ENCODE assay signal across 8 cellular contexts in genomic region chr17:43211123-43211479, GRCh38. TPM values are rescaled to one million over a fixed set of nuclear protein-coding genes. Genes with fewer than 3 reads are reported as not detected.
DNase-seq lines count a peak whose midpoint lies in the region; ATAC-seq, FAIRE-seq and TF ChIP-seq lines count a peak whose summit lies in the region.

No MANE protein-coding gene starts in this region.

- 10% methylated on average over 2 of the region's 2 CpGs for WGBS in sigmoid colon, 2 donors

- peak; percentile 23 for FAIRE-seq in GM12891 (lab: Jason Lieb, UNC)

- TF ChIP-seq EP300 in sigmoid colon (IDR thresholded peaks at IDR 0.05): no peak

- ATAC-seq in HG02973 (IDR thresholded peaks at IDR 0.05; ENCODE audit: unreplicated experiment) (no peak), GM19455 (IDR thresholded peaks at IDR 0.05; ENCODE audit: unreplicated experiment) (no peak)

- H4K20me1 ChIP-seq in SU-DHL-6 (ENCODE audit: low read depth, low read length) (no peaks in the 10 kb centered on the region), fibroblast of lung (ENCODE audit: control insufficient read depth, extremely low read depth, insufficient read depth, low read length) (no peaks in the 10 kb centered on the region)

- H3K27me3 ChIP-seq in SU-DHL-6 (ENCODE audit: low read length) (no peaks in the 10 kb centered on the region), fibroblast of lung (ENCODE audit: control insufficient read depth, insufficient read depth, low read length) (no peaks in the 10 kb centered on the region), sigmoid colon (no peaks in the 10 kb centered on the region)

- H3K36me3 ChIP-seq in SU-DHL-6 (ENCODE audit: low read length) (no peaks in the 10 kb centered on the region), fibroblast of lung (ENCODE audit: control insufficient read depth, insufficient read depth, low read length) (peaks cover 10% of the 10 kb centered on the region), sigmoid colon (peaks cover 0 to 55% (median 16%) of the 10 kb centered on the region in 4 donors)

- H3K4me2 ChIP-seq in SU-DHL-6 (ENCODE audit: low read depth, low read length, poor library complexity, severe bottlenecking): peak overlapping the region; percentile 91
- H3K4me2 ChIP-seq in fibroblast of lung (ENCODE audit: extremely low read depth, insufficient read depth, low read length): peak overlapping the region; percentile 76

- H3K27ac ChIP-seq in SU-DHL-6 (ENCODE audit: low read depth, low read length) (peak overlapping the region; percentile 65), fibroblast of lung (ENCODE audit: insufficient read depth, low read length) (peak overlapping the region; percentile 64), sigmoid colon (peak overlapping the region; percentile 80 to 87 (median 84))

- no peaks in the 10 kb centered on the region for H3K79me2 ChIP-seq in SU-DHL-6 (ENCODE audit: insufficient read depth, low read length)
- no peaks in the 10 kb centered on the region for H3K79me2 ChIP-seq in fibroblast of lung (ENCODE audit: control insufficient read depth, insufficient read depth, low read length)

- H3K9me2 ChIP-seq in SU-DHL-6 (replicated peaks; ENCODE audit: insufficient read depth, low read length): no peaks in the 10 kb centered on the region

- H3F3A ChIP-seq in SU-DHL-6 (ENCODE audit: insufficient read depth): peaks cover 12% of the 10 kb centered on the region

- peak overlapping the region; percentile 86 for H2AFZ ChIP-seq in SU-DHL-6 (ENCODE audit: low read depth, low read length, severe bottlenecking)
- H2AFZ ChIP-seq in fibroblast of lung (ENCODE audit: low read length): peak overlapping the region; percentile 55

- H3K4me3 ChIP-seq in SU-DHL-6 (ENCODE audit: insufficient read depth, low read length, poor library complexity, severe bottlenecking): peak overlapping the region; percentile 87
- peak overlapping the region; percentile 32 to 78 (median 48) for H3K4me3 ChIP-seq in fibroblast of lung (replicated peaks in 1 of 4; ENCODE audit: control extremely low read depth in 1 of 4, insufficient read depth in 1 of 4, low read depth in 3 of 4, low read length in 4 of 4)
- H3K4me3 ChIP-seq in sigmoid colon: peak overlapping the region in 3 of 4 donors; percentile 67 to 71 (median 69)

- H3K9me3 ChIP-seq in SU-DHL-6 (ENCODE audit: insufficient read depth, low read length): no peaks in the 10 kb centered on the region
- no peaks in the 10 kb centered on the region for H3K9me3 ChIP-seq in fibroblast of lung (ENCODE audit: control insufficient read depth, insufficient read depth, low read depth, low read length)
- no peaks in the 10 kb centered on the region for H3K9me3 ChIP-seq in sigmoid colon

- peaks cover 6% of the 10 kb centered on the region for H3K4me1 ChIP-seq in fibroblast of lung (ENCODE audit: control insufficient read depth, extremely low read depth, insufficient read depth, low read length)
- peaks cover 0 to 23% (median 20%) of the 10 kb centered on the region in 4 donors for H3K4me1 ChIP-seq in sigmoid colon

- intact Hi-C loops in sigmoid colon (cut with DNase I): loop anchor here (2.0 to 5.0 kb wide), 2 partner anchors 40 to 189 kb away; partner anchors contain the start of genes NBR1 and VAT1

- TF ChIP-seq CTCF in SU-DHL-6 (IDR thresholded peaks at IDR 0.05; ENCODE audit: insufficient read depth, low read length, poor library complexity, severe bottlenecking): no peak
- TF ChIP-seq CTCF in fibroblast of lung (conservative IDR thresholded peaks at IDR 0.05 in 1 of 2, IDR thresholded peaks at IDR 0.05 in 1 of 2; ENCODE audit: low read depth in 1 of 2, low read length in 2 of 2): no peak
- no peak for TF ChIP-seq CTCF in sigmoid colon (IDR thresholded peaks at IDR 0.05)

- H3K9ac ChIP-seq in SU-DHL-6 (ENCODE audit: low read length): peak overlapping the region; percentile 71
- peak overlapping the region; percentile 55 for H3K9ac ChIP-seq in fibroblast of lung (ENCODE audit: insufficient read depth, low read length)

- DNase-seq in GM12891 (ENCODE audit: insufficient read length, low spot score): no peak
- no peak for DNase-seq in fibroblast of lung (ENCODE audit: low read depth in 2 of 2)
- no peak for DNase-seq in sigmoid colon
- no peak for DNase-seq in SW 1271 (lab: John Stamatoyannopoulos, UW)
- DNase-seq in NCI-H526 (lab: John Stamatoyannopoulos, UW): no peak

- TF ChIP-seq POLR2A in GM12891 (IDR thresholded peaks at IDR 0.05; ENCODE audit: low read depth, low read length) (no peak), sigmoid colon (IDR thresholded peaks at IDR 0.05) (no peak)

TF ChIP-seq in GM12891, 5 proteins besides CTCF, POLR2A, EP300 and RAD21:
- TF ChIP-seq PAX5 (IDR thresholded peaks at IDR 0.05; ENCODE audit: insufficient read depth, low read length, severe bottlenecking): no peak

RNA-seq across cellular contexts. Expression of gene TMEM106A, which starts 0.6 kb away (rescaled TPM):
- 4.0 TPM for polyA plus RNA-seq in GM12891 (2012; ENCODE audit: low read depth, missing spikeins)
- 0.77 and 1.5 TPM in 2 replicates for total RNA-seq in fibroblast of lung
- polyA plus RNA-seq in fibroblast of lung: 6.7 and 9.3 TPM in 2 replicates
- polyA plus RNA-seq in fibroblast of lung (2012): 4.5 and 6.4 TPM in 2 replicates
- polyA minus RNA-seq in fibroblast of lung (ENCODE audit: low replicate concordance): 16.3 and 19.3 TPM in 2 replicates
- total RNA-seq in sigmoid colon: 1 to 10 TPM; 3.0 to 7.2 (median 4.7) TPM
- 1 to 10 TPM; 2.4 to 9.4 (median 3.5) TPM for polyA plus RNA-seq in sigmoid colon

RNA-seq across cellular contexts. Expression of gene CCDC200, which starts 17.3 kb away (rescaled TPM):
- 2.0 TPM for polyA plus RNA-seq in GM12891 (2012; ENCODE audit: low read depth, missing spikeins)
- total RNA-seq in fibroblast of lung (not detected in 2 replicates), sigmoid colon (not detected)
- polyA plus RNA-seq in fibroblast of lung (not detected in 2 replicates), sigmoid colon (under 1 TPM in 1 of 3 donors, not detected in 2; 0.12 TPM)
- polyA plus RNA-seq in fibroblast of lung (2012): 0.95 and 1.9 TPM in 2 replicates
- not detected in 2 replicates for polyA minus RNA-seq in fibroblast of lung (ENCODE audit: low replicate concordance)

RNA-seq across cellular contexts. Expression of gene RNU2-1, which starts 22.7 kb away (rescaled TPM):
- polyA plus RNA-seq in GM12891 (2012; ENCODE audit: low read depth, missing spikeins): not detected
- not detected in 2 replicates for total RNA-seq in fibroblast of lung
- polyA plus RNA-seq in fibroblast of lung: not detected in 2 replicates
- polyA plus RNA-seq in fibroblast of lung (2012): not detected in 2 replicates
- polyA minus RNA-seq in fibroblast of lung (ENCODE audit: low replicate concordance): not detected in 2 replicates
- not detected for total RNA-seq in sigmoid colon
- not detected for polyA plus RNA-seq in sigmoid colon

RNA-seq across cellular contexts. Expression of gene NBR1, which starts 40.1 kb away (rescaled TPM):
- polyA plus RNA-seq in GM12891 (2012; ENCODE audit: low read depth, missing spikeins): 26.6 TPM
- total RNA-seq in fibroblast of lung (93.2 and 134 TPM in 2 replicates), sigmoid colon (10 to 100 TPM; 77.5 to 98.1 (median 81.5) TPM)
- polyA plus RNA-seq in fibroblast of lung (82.9 and 91.8 TPM in 2 replicates), sigmoid colon (10 to 100 TPM; 50.9 to 93.4 (median 74.5) TPM)
- polyA plus RNA-seq in fibroblast of lung (2012): 58.7 and 66.1 TPM in 2 replicates
- polyA minus RNA-seq in fibroblast of lung (ENCODE audit: low replicate concordance): 74.1 and 113 TPM in 2 replicates
